In genomic region chr21:41973861-41974751, GRCh38 we compare ENCODE assay signal across 8 cellular contexts. TPM values are rescaled to one million over a fixed set of nuclear protein-coding genes. Genes with fewer than 3 reads are reported as not detected.
A peak's percentile ranks its signal among the peaks of the same experiment; 100 is the strongest.
DNase-seq lines count a peak whose midpoint lies in the region; ATAC-seq, FAIRE-seq and TF ChIP-seq lines count a peak whose summit lies in the region.

No MANE protein-coding gene starts in this region.

- H3K27ac Mint-ChIP-seq in HFFc6: no peak overlapping the region

- no peak for FAIRE-seq in kidney (lab: Jason Lieb, UNC)

- H3K9ac ChIP-seq in kidney (ENCODE audit: low read length in 2 of 2): no peak overlapping the region

- H3K4me1 Mint-ChIP-seq in HFFc6 (ENCODE audit: low read depth): no peaks in the 10 kb centered on the region

- DNase-seq in CD1c-positive myeloid dendritic cell (ENCODE audit: extremely low spot score) (peak; percentile 82), HFFc6 (no peak), kidney (peak; percentile 73), testis (no peak), NCI-H82 treated with DMSO at 0.1 percent for 48 hours (lab: John Stamatoyannopoulos, UW; ENCODE audit: unreplicated experiment) (no peak)
- peak; percentile 51 for DNase-seq in activated CD8-positive, alpha-beta memory T cell treated with anti-CD3 and anti-CD28 coated beads, Interleukin-2, amount 50 U/mL, for 48 hours

- peaks cover 2% of the 10 kb centered on the region for H3K36me3 Mint-ChIP-seq in HFFc6 (ENCODE audit: low read depth)

- no peak overlapping the region for H3K4me3 Mint-ChIP-seq in HFFc6

- H3K36me3 ChIP-seq in kidney (ENCODE audit: control insufficient read depth in 1 of 2, insufficient read depth in 2 of 2, low read length in 2 of 2) (no peaks in the 10 kb centered on the region), testis (ENCODE audit: low read depth, missing control alignments) (no peaks in the 10 kb centered on the region)

- no peaks in the 10 kb centered on the region for H3K27me3 ChIP-seq in testis

- ATAC-seq in GM21367 (IDR thresholded peaks at IDR 0.05; ENCODE audit: unreplicated experiment) (no peak), GM21423 (IDR thresholded peaks at IDR 0.05; ENCODE audit: unreplicated experiment) (no peak)

- peak; percentile 54 for TF ChIP-seq CTCF in HFFc6 (IDR thresholded peaks at IDR 0.05)
- no peak for TF ChIP-seq CTCF in kidney (IDR thresholded peaks at IDR 0.05; ENCODE audit: borderline replicate concordance, extremely low read depth, insufficient read depth)
- TF ChIP-seq CTCF in testis (IDR thresholded peaks at IDR 0.05): no peak

- TF ChIP-seq POLR2A in testis (IDR thresholded peaks at IDR 0.05): no peak

- H3K9me3 Mint-ChIP-seq in HFFc6: peaks cover 3% of the 10 kb centered on the region

- WGBS in testis, 2 donors: 70 to 86% methylated on average over 13 to 14 of the region's 14 CpGs

- H3K4me1 ChIP-seq in kidney (ENCODE audit: control insufficient read depth in 1 of 2, insufficient read depth in 1 of 2, low read depth in 1 of 2, low read length in 2 of 2): no peaks in the 10 kb centered on the region
- no peaks in the 10 kb centered on the region for H3K4me1 ChIP-seq in testis

- H3K27ac ChIP-seq in kidney (ENCODE audit: low read depth in 2 of 2, low read length in 2 of 2) (no peak overlapping the region), testis (no peak overlapping the region)

- H3K27me3 Mint-ChIP-seq in HFFc6 (ENCODE audit: insufficient read depth): peaks cover 8% of the 10 kb centered on the region

- intact Hi-C loops in kidney (cut with DNase I) (no loop called here), testis (cut with DNase I; ENCODE audit: low total_unique reads) (no loop called here)

- no peaks in the 10 kb centered on the region for H3K9me3 ChIP-seq in kidney (ENCODE audit: control insufficient read depth in 1 of 2, low read length in 2 of 2)
- no peaks in the 10 kb centered on the region for H3K9me3 ChIP-seq in testis

- H3K4me3 ChIP-seq in kidney (ENCODE audit: low read length in 2 of 2) (no peak overlapping the region), testis (no peak overlapping the region)

RNA-seq across cellular contexts. Expression of gene C2CD2, which starts 20.3 kb away (rescaled TPM):
- total RNA-seq in HFFc6 (2021; fragmentation: NEBNext Ultra II Directional; extraction: Animal tissue kit (Norgen Biotek cat#: 25700)): 10 to 100 TPM; 14.4 to 19.9 (median 17.2) TPM
- total RNA-seq in kidney: 25.6 TPM
- 7.6 TPM for polyA plus RNA-seq in kidney (ENCODE audit: insufficient read depth, low read depth, low replicate concordance)
- total RNA-seq in testis: 10 to 100 TPM; 13.2 to 17.4 TPM
- 8.6 TPM for polyA plus RNA-seq in testis (ENCODE audit: insufficient read depth, low read depth, low replicate concordance)

RNA-seq across cellular contexts. Expression of gene ZBTB21, which starts 36.1 kb away (rescaled TPM):
- total RNA-seq in HFFc6 (2021; fragmentation: NEBNext Ultra II Directional; extraction: Animal tissue kit (Norgen Biotek cat#: 25700)): 10 to 100 TPM; 16.6 to 19.5 (median 18.9) TPM
- total RNA-seq in kidney (16.0 TPM), testis (10 to 100 TPM; 26.3 to 30.9 TPM)
- polyA plus RNA-seq in kidney (ENCODE audit: insufficient read depth, low read depth, low replicate concordance) (2.3 TPM), testis (ENCODE audit: insufficient read depth, low read depth, low replicate concordance) (18.1 TPM)

Comparison
In these comparisons a context has a peak if more than half of its experiments do, and no peak if none do; other contexts are left out.
1. DNase-seq: peak in CD1c-positive myeloid dendritic cell (single experiment), activated CD8-positive, alpha-beta memory T cell treated with anti-CD3 and anti-CD28 coated beads, Interleukin-2, amount 50 U/mL, for 48 hours (single experiment) and kidney (single experiment); none in HFFc6 (single experiment), testis (single experiment) and NCI-H82 treated with DMSO at 0.1 percent for 48 hours (single experiment).